Comparison of ENCODE assay signal across 15 cellular contexts in the genomic region with DNA sequence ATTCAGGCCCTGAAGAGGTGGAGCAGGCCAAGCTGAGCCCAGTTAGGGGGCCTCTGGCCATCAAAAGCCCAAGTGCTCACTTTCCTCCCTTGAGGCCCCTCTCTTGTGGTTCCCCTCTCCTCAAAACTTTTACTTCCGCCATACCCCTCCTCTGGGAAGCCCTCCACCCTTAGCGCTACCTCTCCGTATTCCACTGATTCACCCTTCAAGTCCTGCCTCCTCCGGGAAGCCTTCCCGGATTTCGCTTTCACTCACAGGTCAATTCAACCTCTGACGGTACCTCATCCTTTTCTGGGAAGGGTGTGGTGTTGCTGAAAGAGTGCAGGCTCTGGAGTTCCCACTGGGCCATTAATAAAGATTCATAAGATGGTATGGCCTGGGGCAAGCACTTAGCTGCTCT. TPM values are rescaled to one million over a fixed set of nuclear protein-coding genes. Genes with fewer than 3 reads are reported as not detected.
DNase-seq lines count a peak whose midpoint lies in the region; ATAC-seq and TF ChIP-seq lines count a peak whose summit lies in the region.
"Had no signal": no experiment of that assay in that cellular context is flagged by ENCODE, and none has a peak within 500 bp of the region (broad histone marks: within the 10 kb centered on the region; RNA-seq: fewer than 3 reads in every experiment).

No MANE protein-coding gene starts in this region.

- H3K36me3 Mint-ChIP-seq in stimulated activated naive CD8-positive, alpha-beta T cell treated with anti-CD3 and anti-CD28 coated beads, Interleukin-15, Interleukin-2, amounts not matched to agents 100 ng/mL and 50 ng/mL, for 24 hours (ENCODE audit: low read depth): no peaks in the 10 kb centered on the region
- H3K36me3 Mint-ChIP-seq in nephron progenitor cell (ENCODE audit: low read depth) (no peaks in the 10 kb centered on the region), immature natural killer cell (no peaks in the 10 kb centered on the region)

- DNase-seq in stimulated activated naive CD8-positive, alpha-beta T cell treated with anti-CD3 and anti-CD28 coated beads, Interleukin-15, amount 100 ng/mL, for 72 hours: no peak
- DNase-seq in astrocyte of the spinal cord (ENCODE audit: low read depth, low spot score): no peak
- no peak for DNase-seq in nephron progenitor cell
- no peak for DNase-seq in GF-D8 (lab: John Stamatoyannopoulos, UW)
- DNase-seq in DMS153 treated with DMSO at 0.1 percent for 48 hours (lab: John Stamatoyannopoulos, UW; ENCODE audit: unreplicated experiment): no peak
- DNase-seq in immature natural killer cell: no peak
- DNase-seq in NK-92 treated with Interleukin-12 subunit alpha and Interleukin-12 subunit beta, amount 100 ng/mL, for 24 hours (lab: John Stamatoyannopoulos, UW): no peak
- DNase-seq: Calu3; Karpas-422; NCI-H2107; stimulated activated naive CD4-positive, alpha-beta T cell treated with Interleukin-2 at 50 U/mL for 16 hours; T-helper 17 cell had no signal

- no peak overlapping the region for H3K4me3 Mint-ChIP-seq in stimulated activated naive CD8-positive, alpha-beta T cell treated with anti-CD3 and anti-CD28 coated beads, Interleukin-15, Interleukin-2, amounts not matched to agents 100 ng/mL and 50 ng/mL, for 24 hours
- no peak overlapping the region for H3K4me3 Mint-ChIP-seq in stimulated activated naive CD8-positive, alpha-beta T cell treated with anti-CD3 and anti-CD28 coated beads, Interleukin-15, amount 100 ng/mL, for 72 hours
- H3K4me3 Mint-ChIP-seq in nephron progenitor cell (no peak overlapping the region), immature natural killer cell (no peak overlapping the region)
- H3K4me3 Mint-ChIP-seq: activated B cell treated with CpG ODN at 0.5 μM for 24 hours, T-helper 17 cell had no signal

- no peaks in the 10 kb centered on the region for H3K9me3 Mint-ChIP-seq in stimulated activated naive CD8-positive, alpha-beta T cell treated with anti-CD3 and anti-CD28 coated beads, Interleukin-15, Interleukin-2, amounts not matched to agents 100 ng/mL and 50 ng/mL, for 24 hours
- no peaks in the 10 kb centered on the region for H3K9me3 Mint-ChIP-seq in stimulated activated naive CD8-positive, alpha-beta T cell treated with anti-CD3 and anti-CD28 coated beads, Interleukin-15, amount 100 ng/mL, for 72 hours
- H3K9me3 Mint-ChIP-seq in nephron progenitor cell: no peaks in the 10 kb centered on the region
- no peaks in the 10 kb centered on the region for H3K9me3 Mint-ChIP-seq in immature natural killer cell
- H3K9me3 Mint-ChIP-seq: activated B cell treated with CpG ODN at 0.5 μM for 24 hours; activated T-helper 2 cell treated with anti-CD3 and anti-CD28 coated beads, Interferon-gamma antibody, Interleukin-2, Interleukin-4, amounts not matched to agents 10 μg/mL and 5 μg/mL and 100 μg/mL, durations not matched to agents 14 hours and 24 hours and 36 hours had no signal

- H3K27me3 Mint-ChIP-seq in stimulated activated naive CD8-positive, alpha-beta T cell treated with anti-CD3 and anti-CD28 coated beads, Interleukin-15, Interleukin-2, amounts not matched to agents 100 ng/mL and 50 ng/mL, for 24 hours: no peaks in the 10 kb centered on the region
- H3K27me3 Mint-ChIP-seq in stimulated activated naive CD8-positive, alpha-beta T cell treated with anti-CD3 and anti-CD28 coated beads, Interleukin-15, amount 100 ng/mL, for 72 hours: no peaks in the 10 kb centered on the region
- peaks cover 15% of the 10 kb centered on the region for H3K27me3 Mint-ChIP-seq in nephron progenitor cell (ENCODE audit: low read depth, poor library complexity)
- H3K27me3 Mint-ChIP-seq in immature natural killer cell (ENCODE audit: low read depth in 3 of 3): peaks cover 0 to 1% (median 1%) of the 10 kb centered on the region in 3 donors

- ATAC-seq in stimulated activated naive CD8-positive, alpha-beta T cell treated with anti-CD3 and anti-CD28 coated beads, Interleukin-15, amount 100 ng/mL, for 72 hours: no peak
- ATAC-seq: T-helper 17 cell had no signal

- in situ Hi-C loops in astrocyte of the spinal cord (cut with HindIII; ENCODE audit: low sequenced_read_pairs): no loop called here

- H3K27ac Mint-ChIP-seq in stimulated activated naive CD8-positive, alpha-beta T cell treated with anti-CD3 and anti-CD28 coated beads, Interleukin-15, Interleukin-2, amounts not matched to agents 100 ng/mL and 50 ng/mL, for 24 hours: peak overlapping the region; percentile 19
- H3K27ac Mint-ChIP-seq in stimulated activated naive CD8-positive, alpha-beta T cell treated with anti-CD3 and anti-CD28 coated beads, Interleukin-15, amount 100 ng/mL, for 72 hours: no peak overlapping the region
- H3K27ac Mint-ChIP-seq in nephron progenitor cell (peak overlapping the region; percentile 88), immature natural killer cell (no peak overlapping the region)
- H3K27ac Mint-ChIP-seq: activated B cell treated with CpG ODN at 0.5 μM for 24 hours; activated T-helper 2 cell treated with anti-CD3 and anti-CD28 coated beads, Interferon-gamma antibody, Interleukin-2, Interleukin-4, amounts not matched to agents 10 μg/mL and 5 μg/mL and 100 μg/mL, durations not matched to agents 14 hours and 24 hours and 36 hours; T-helper 17 cell had no signal

- TF ChIP-seq CTCF in astrocyte of the spinal cord (IDR thresholded peaks at IDR 0.05; ENCODE audit: low read depth, low read length) (no peak), nephron progenitor cell (IDR thresholded peaks at IDR 0.05) (no peak)

- peaks cover 4% of the 10 kb centered on the region for H3K4me1 Mint-ChIP-seq in stimulated activated naive CD8-positive, alpha-beta T cell treated with anti-CD3 and anti-CD28 coated beads, Interleukin-15, Interleukin-2, amounts not matched to agents 100 ng/mL and 50 ng/mL, for 24 hours (ENCODE audit: low read depth)
- peaks cover 8% of the 10 kb centered on the region for H3K4me1 Mint-ChIP-seq in stimulated activated naive CD8-positive, alpha-beta T cell treated with anti-CD3 and anti-CD28 coated beads, Interleukin-15, amount 100 ng/mL, for 72 hours
- H3K4me1 Mint-ChIP-seq in nephron progenitor cell (peaks cover 46% of the 10 kb centered on the region), immature natural killer cell (no peaks in the 10 kb centered on the region)

- H3K4me3 ChIP-seq in astrocyte of the spinal cord (ENCODE audit: low read depth, low read length): peak overlapping the region; percentile 54

RNA-seq across cellular contexts. Expression of a gene that starts 19.1 kb away (rescaled TPM):
- 1 to 10 TPM in 1 of 3 donors, under 1 TPM in 2; 0.24 to 2.5 (median 0.46) TPM for polyA plus RNA-seq in immature natural killer cell

RNA-seq across cellular contexts. Expression of a gene that starts 32.6 kb away (rescaled TPM):
- polyA plus RNA-seq in immature natural killer cell: 1 to 10 TPM in 1 of 3 donors, under 1 TPM in 1, not detected in 1; 0.36 to 2.1 TPM

Comparison
In these comparisons a context has a peak if more than half of its experiments do, and no peak if none do; other contexts are left out.
1. H3K27ac Mint-ChIP-seq: peak in stimulated activated naive CD8-positive, alpha-beta T cell treated with anti-CD3 and anti-CD28 coated beads, Interleukin-15, Interleukin-2, amounts not matched to agents 100 ng/mL and 50 ng/mL, for 24 hours (single experiment) and nephron progenitor cell (single experiment); none in stimulated activated naive CD8-positive, alpha-beta T cell treated with anti-CD3 and anti-CD28 coated beads, Interleukin-15, amount 100 ng/mL, for 72 hours (0 of 2) and immature natural killer cell (0 of 6).